25 cellular contexts compared by ENCODE assay signal in genomic region chr3:3302964-3303363, GRCh38.
"Had no signal": no experiment of that assay in that cellular context is flagged by ENCODE, and none has a peak within 500 bp of the region (broad histone marks: within the 10 kb centered on the region; RNA-seq: fewer than 3 reads in every experiment).

No MANE protein-coding gene starts in this region.

- H3K36me3 ChIP-seq: esophagus squamous epithelium, left ventricle myocardium inferior, lower lobe of right lung, ovary, sigmoid colon, spleen, thoracic aorta, transverse colon, upper lobe of right lung, uterus had no signal

- H3K9me3 ChIP-seq: esophagus squamous epithelium, left ventricle myocardium inferior, lower lobe of right lung, ovary, psoas muscle, sigmoid colon, spleen, thoracic aorta, transverse colon, upper lobe of right lung, uterus had no signal

- H3K27me3 ChIP-seq: esophagus squamous epithelium, hepatocyte, ovary, sigmoid colon, spleen, transverse colon, upper lobe of right lung, uterus had no signal

- DNase-seq: dermis blood vessel endothelial cell; effector memory CD8-positive, alpha-beta T cell; erythroblast; esophagus squamous epithelium; left colon; left ventricle myocardium inferior; lower lobe of right lung; natural killer cell; occipital lobe; ovary; posterior cingulate gyrus; psoas muscle; retina; sigmoid colon; spleen; stimulated activated CD4-positive, alpha-beta T cell treated with anti-CD3 and anti-CD28 coated beads, Interleukin-4, amount 100 ng/mL, for 4 hours; stimulated activated naive CD8-positive, alpha-beta T cell treated with anti-CD3 and anti-CD28 coated beads, Interleukin-15, Interleukin-2, amounts not matched to agents 100 U/mL and 50 U/mL, for 24 hours; substantia nigra; transverse colon; upper lobe of right lung; uterus had no signal

- H3K4me1 ChIP-seq: esophagus squamous epithelium, left ventricle myocardium inferior, lower lobe of right lung, psoas muscle, sigmoid colon, spleen, transverse colon, upper lobe of right lung, uterus had no signal

- ATAC-seq: effector memory CD8-positive, alpha-beta T cell; left colon; lower lobe of right lung; natural killer cell; psoas muscle; stimulated activated memory B cell treated with anti-CD40 and anti-IgM and Interleukin-4, amounts not matched to agents 10 μg/mL and 1 μg/mL and 100 μg/mL, for 72 hours; stimulated activated naive CD8-positive, alpha-beta T cell treated with anti-CD3 and anti-CD28 coated beads, Interleukin-15, Interleukin-2, amounts not matched to agents 100 U/mL and 50 U/mL, for 24 hours; upper lobe of right lung had no signal

- H3K27ac ChIP-seq: coronary artery, esophagus squamous epithelium, hepatocyte, left ventricle myocardium inferior, lower lobe of right lung, ovary, psoas muscle, sigmoid colon, spleen, thoracic aorta, transverse colon, upper lobe of right lung, uterus had no signal

- H3K4me3 ChIP-seq: coronary artery, esophagus squamous epithelium, hepatocyte, left ventricle myocardium inferior, lower lobe of right lung, ovary, psoas muscle, sigmoid colon, spleen, thoracic aorta, transverse colon, upper lobe of right lung, uterus had no signal
